ENCODE assay signal across 11 cellular contexts in the genomic region with DNA sequence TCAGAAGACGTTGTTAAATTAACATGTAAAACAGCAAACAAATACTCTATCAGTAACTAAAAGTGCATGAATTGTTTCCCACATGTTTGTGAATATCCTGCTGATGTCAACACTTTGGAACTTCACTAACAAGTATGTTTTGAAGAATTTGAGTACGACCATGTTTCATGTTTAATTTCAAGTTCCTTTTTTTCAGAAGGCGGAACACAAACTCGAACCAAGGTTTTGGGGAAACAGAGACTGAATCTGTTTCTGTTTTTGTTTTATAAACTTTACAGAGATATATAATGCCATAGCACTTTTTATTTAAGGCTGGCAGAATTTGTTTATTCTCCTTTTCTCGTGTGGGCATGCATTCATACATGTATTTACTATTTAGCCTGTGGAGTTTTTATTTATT.
DNase-seq lines count a peak whose midpoint lies in the region; ATAC-seq and TF ChIP-seq lines count a peak whose summit lies in the region.
"Had no signal": no experiment of that assay in that cellular context is flagged by ENCODE, and none has a peak within 500 bp of the region (broad histone marks: within the 10 kb centered on the region; RNA-seq: fewer than 3 reads in every experiment).

No MANE protein-coding gene starts in this region.

- H3K9me2 ChIP-seq in GM23248 (ENCODE audit: insufficient read depth): no peaks in the 10 kb centered on the region

- no peaks in the 10 kb centered on the region for H3F3A ChIP-seq in GM23248 (ENCODE audit: insufficient read depth)

- H3K9me3 ChIP-seq in GM23248 (ENCODE audit: low read depth): no peaks in the 10 kb centered on the region
- H3K9me3 ChIP-seq in OCI-LY3 (ENCODE audit: insufficient read depth, low read length): no peaks in the 10 kb centered on the region
- no peaks in the 10 kb centered on the region for H3K9me3 ChIP-seq in psoas muscle

- H3K9me3 Mint-ChIP-seq in activated CD8-positive, alpha-beta T cell treated with anti-CD3 and anti-CD28 coated beads, Interleukin-2, amount 10 ng/mL, durations not matched to agents 7 days and 5 days (ENCODE audit: insufficient read depth): no peaks in the 10 kb centered on the region
- no peaks in the 10 kb centered on the region for H3K9me3 Mint-ChIP-seq in natural killer cell treated with Interleukin-12 subunit alpha and Interleukin-12 subunit beta and Interleukin-15 and Interleukin-18, amount 100 ng/mL, for 72 hours
- H3K9me3 Mint-ChIP-seq: activated CD4-positive, alpha-beta memory T cell treated with anti-CD3 and anti-CD28 coated beads for 36 hours had no signal

- POLR2A ChIA-PET in activated CD8-positive, alpha-beta T cell treated with anti-CD3 and anti-CD28 coated beads, Interleukin-2, amount 10 ng/mL, durations not matched to agents 7 days and 5 days (lab: Charles Lee): no interaction called here

- no peak overlapping the region for H3K4me3 ChIP-seq in GM23248
- H3K4me3 ChIP-seq in OCI-LY3 (ENCODE audit: low read length): 0 out of 2 replicates have a peak overlapping the region, but pooled peaks have one; percentile 38
- H3K4me3 ChIP-seq in psoas muscle: peak overlapping the region; percentile 10

- H3K9ac ChIP-seq in GM23248 (no peak overlapping the region), OCI-LY3 (ENCODE audit: low read length) (peak overlapping the region; percentile 46)

- peaks cover 2% of the 10 kb centered on the region for H3K27me3 Mint-ChIP-seq in activated CD8-positive, alpha-beta T cell treated with anti-CD3 and anti-CD28 coated beads, Interleukin-2, amount 10 ng/mL, durations not matched to agents 7 days and 5 days (ENCODE audit: low read depth)
- peaks cover 5 to 24% of the 10 kb centered on the region in 2 donors for H3K27me3 Mint-ChIP-seq in natural killer cell treated with Interleukin-12 subunit alpha and Interleukin-12 subunit beta and Interleukin-15 and Interleukin-18, amount 100 ng/mL, for 72 hours

- ATAC-seq in psoas muscle: no peak
- ATAC-seq in activated CD8-positive, alpha-beta T cell treated with anti-CD3 and anti-CD28 coated beads, Interleukin-2, amount 10 ng/mL, durations not matched to agents 7 days and 5 days: no peak
- no peak for ATAC-seq in GM19395 (IDR thresholded peaks at IDR 0.05; ENCODE audit: unreplicated experiment)
- no peak for ATAC-seq in natural killer cell treated with Interleukin-12 subunit alpha and Interleukin-12 subunit beta and Interleukin-15 and Interleukin-18, amount 100 ng/mL, for 72 hours

- intact Hi-C loops in psoas muscle (cut with DNase I): loop anchor here (2.0 to 10.0 kb wide), 3 partner anchors 509 to 559 kb away; a partner anchor contains a TSS

- H3K27ac Mint-ChIP-seq in activated CD8-positive, alpha-beta T cell treated with anti-CD3 and anti-CD28 coated beads, Interleukin-2, amount 10 ng/mL, durations not matched to agents 7 days and 5 days: no peak overlapping the region
- no peak overlapping the region for H3K27ac Mint-ChIP-seq in natural killer cell treated with Interleukin-12 subunit alpha and Interleukin-12 subunit beta and Interleukin-15 and Interleukin-18, amount 100 ng/mL, for 72 hours
- H3K27ac Mint-ChIP-seq: activated CD4-positive, alpha-beta memory T cell treated with anti-CD3 and anti-CD28 coated beads for 36 hours had no signal

- in situ Hi-C loops in GM23248 (cut with MboI): no loop called here

- H3K27ac ChIP-seq in GM23248 (no peak overlapping the region), OCI-LY3 (ENCODE audit: low read length) (peak overlapping the region; percentile 62), psoas muscle (peak overlapping the region; percentile 83)

- H3K27me3 ChIP-seq in GM23248 (replicated peaks; ENCODE audit: insufficient read depth) (no peaks in the 10 kb centered on the region), OCI-LY3 (ENCODE audit: low read depth, low read length) (no peaks in the 10 kb centered on the region), psoas muscle (ENCODE audit: insufficient read depth in 3 of 3, low read length in 2 of 3) (no peaks in the 10 kb centered on the region)

- H3K4me1 ChIP-seq in GM23248 (ENCODE audit: insufficient read depth) (peaks cover 26% of the 10 kb centered on the region), OCI-LY3 (ENCODE audit: low read length) (peaks cover 29% of the 10 kb centered on the region), psoas muscle (peaks cover 25% of the 10 kb centered on the region)

- H3K79me2 ChIP-seq in GM23248 (ENCODE audit: insufficient read depth): no peaks in the 10 kb centered on the region
- H3K79me2 ChIP-seq in OCI-LY3 (ENCODE audit: low read length): no peaks in the 10 kb centered on the region

- DNase-seq in GM23248 (no peak), fibroblast of peridontal ligament (ENCODE audit: extremely low read depth) (peak; percentile 50), psoas muscle (no peak), GOT3 (lab: John Stamatoyannopoulos, UW) (no peak)
- DNase-seq in activated CD8-positive, alpha-beta T cell treated with anti-CD3 and anti-CD28 coated beads, Interleukin-2, amount 10 ng/mL, durations not matched to agents 7 days and 5 days: no peak
- DNase-seq in natural killer cell treated with Interleukin-12 subunit alpha and Interleukin-12 subunit beta and Interleukin-15 and Interleukin-18, amount 100 ng/mL, for 72 hours (ENCODE audit: low spot score): no peak
- DNase-seq: activated CD4-positive, alpha-beta memory T cell treated with anti-CD3 and anti-CD28 coated beads for 36 hours; NCI-H1694 treated with DMSO at 0.1 percent for 48 hours; SHP77 had no signal

- no peaks in the 10 kb centered on the region for H3K36me3 Mint-ChIP-seq in activated CD8-positive, alpha-beta T cell treated with anti-CD3 and anti-CD28 coated beads, Interleukin-2, amount 10 ng/mL, durations not matched to agents 7 days and 5 days (ENCODE audit: low read depth)
- H3K36me3 Mint-ChIP-seq in natural killer cell treated with Interleukin-12 subunit alpha and Interleukin-12 subunit beta and Interleukin-15 and Interleukin-18, amount 100 ng/mL, for 72 hours: no peaks in the 10 kb centered on the region
- H3K36me3 Mint-ChIP-seq: activated CD4-positive, alpha-beta memory T cell treated with anti-CD3 and anti-CD28 coated beads for 36 hours had no signal

- no peak for TF ChIP-seq CTCF in OCI-LY3 (IDR thresholded peaks at IDR 0.05; ENCODE audit: low read depth, low read length)
- TF ChIP-seq CTCF in psoas muscle (IDR thresholded peaks at IDR 0.05): no peak

- peak overlapping the region; percentile 59; the same call in 1 of the 2 replicates for H2AFZ ChIP-seq in GM23248
- H2AFZ ChIP-seq in OCI-LY3 (ENCODE audit: low read depth, low read length): peak overlapping the region; percentile 65; the same call in 1 of the 2 replicates

- H3K36me3 ChIP-seq in GM23248 (ENCODE audit: low read depth): no peaks in the 10 kb centered on the region
- H3K36me3 ChIP-seq in OCI-LY3 (replicated peaks; ENCODE audit: low read depth, low read length): no peaks in the 10 kb centered on the region
- no peaks in the 10 kb centered on the region for H3K36me3 ChIP-seq in psoas muscle (ENCODE audit: insufficient read depth in 1 of 2, low read depth in 1 of 2)

- H3K4me3 Mint-ChIP-seq in activated CD8-positive, alpha-beta T cell treated with anti-CD3 and anti-CD28 coated beads, Interleukin-2, amount 10 ng/mL, durations not matched to agents 7 days and 5 days: no peak overlapping the region
- H3K4me3 Mint-ChIP-seq in natural killer cell treated with Interleukin-12 subunit alpha and Interleukin-12 subunit beta and Interleukin-15 and Interleukin-18, amount 100 ng/mL, for 72 hours: no peak overlapping the region
- H3K4me3 Mint-ChIP-seq: activated CD4-positive, alpha-beta memory T cell treated with anti-CD3 and anti-CD28 coated beads for 36 hours had no signal

- 93 to 96% methylated on average over 5 of the region's 5 CpGs for WGBS in GM23248 (ENCODE audit: low coverage in 1 of 2, low lambda C conversion rate in 2 of 2, missing lambda C conversion rate in 2 of 2), 2 experiments
- 55 to 70% (median 60%) methylated on average over 5 of the region's 5 CpGs for WGBS in psoas muscle, 3 donors

- CTCF ChIA-PET in activated CD8-positive, alpha-beta T cell treated with anti-CD3 and anti-CD28 coated beads, Interleukin-2, amount 10 ng/mL, durations not matched to agents 7 days and 5 days (lab: Charles Lee): no interaction called here

- H3K4me2 ChIP-seq in GM23248 (ENCODE audit: unreplicated experiment): no peak overlapping the region
- H3K4me2 ChIP-seq in OCI-LY3 (ENCODE audit: low read length): peak overlapping the region; percentile 92

- H4K20me1 ChIP-seq in GM23248 (ENCODE audit: insufficient read depth) (no peaks in the 10 kb centered on the region), OCI-LY3 (ENCODE audit: insufficient read depth, low read length) (no peaks in the 10 kb centered on the region)

- H3K4me1 Mint-ChIP-seq in activated CD8-positive, alpha-beta T cell treated with anti-CD3 and anti-CD28 coated beads, Interleukin-2, amount 10 ng/mL, durations not matched to agents 7 days and 5 days (ENCODE audit: low read depth): no peaks in the 10 kb centered on the region
- no peaks in the 10 kb centered on the region for H3K4me1 Mint-ChIP-seq in natural killer cell treated with Interleukin-12 subunit alpha and Interleukin-12 subunit beta and Interleukin-15 and Interleukin-18, amount 100 ng/mL, for 72 hours (ENCODE audit: low read depth in 2 of 2)
